Comparison of ENCODE assay signal across 15 cellular contexts in genomic region chr4:148216321-148216720, GRCh38.
DNase-seq lines count a peak whose midpoint lies in the region; ATAC-seq, FAIRE-seq and TF ChIP-seq lines count a peak whose summit lies in the region.
"Had no signal": no experiment of that assay in that cellular context is flagged by ENCODE, and none has a peak within 500 bp of the region (broad histone marks: within the 10 kb centered on the region; RNA-seq: fewer than 3 reads in every experiment).

No MANE protein-coding gene starts in this region.

- H3K79me2 ChIP-seq in HepG2 (ENCODE audit: insufficient read depth, low read length) (no peaks in the 10 kb centered on the region), OCI-LY7 (ENCODE audit: insufficient read depth, low read depth, low read length) (no peaks in the 10 kb centered on the region)

- FAIRE-seq in HepG2 (lab: Jason Lieb, UNC) = no peak

- H3K27ac ChIP-seq in liver (ENCODE audit: low read depth in 1 of 2, low read length in 2 of 2) (peak overlapping the region; percentile 80 to 81), HepG2 (ENCODE audit: extremely low read length, insufficient read depth, low read length) (no peak overlapping the region), OCI-LY7 (ENCODE audit: low read depth, low read length, poor library complexity, severe bottlenecking) (no peak overlapping the region)

- WGBS in liver = 90% methylated on average over 3 of the region's 3 CpGs
- WGBS in HepG2 (ENCODE audit: low lambda C conversion rate) = 15% methylated on average over 3 of the region's 3 CpGs

- peak overlapping the region; percentile 70 to 81 (median 73) for H3K4me3 Mint-ChIP-seq in immature natural killer cell
- H3K4me3 Mint-ChIP-seq: brain had no signal

- no peak overlapping the region for H2AFZ ChIP-seq in HepG2 (ENCODE audit: low read length)
- H2AFZ ChIP-seq in OCI-LY7 (ENCODE audit: low read length) = peak overlapping the region; percentile 35; the same call in 1 of the 2 replicates

- H3K4me1 Mint-ChIP-seq in immature natural killer cell = peaks cover 22 to 34% of the 10 kb centered on the region in 2 donors

- POLR2A ChIA-PET in HepG2 (lab: Yijun Ruan, JAX) = no interaction called here
- POLR2A ChIA-PET in OCI-LY7 (lab: Charles Lee) = interaction anchor here (0.6 to 0.7 kb wide), 2 partner anchors 16 to 261 kb away, joined by 4 read pairs; no protein-coding TSS in a partner anchor

- H3K27me3 ChIP-seq in liver (ENCODE audit: control insufficient read depth in 4 of 4, insufficient read depth in 4 of 4, low read length in 3 of 4) (no peaks in the 10 kb centered on the region), HepG2 (ENCODE audit: control insufficient read depth in 1 of 2, insufficient read depth in 2 of 2, low read length in 2 of 2) (no peaks in the 10 kb centered on the region)
- H3K27me3 ChIP-seq: BE2C, left lung had no signal

- peaks cover 0 to 4% (median 0%) of the 10 kb centered on the region in 3 donors for H3K36me3 Mint-ChIP-seq in immature natural killer cell
- H3K36me3 Mint-ChIP-seq: brain had no signal

- intact Hi-C loops in HepG2 (cut with micrococcal nuclease; ENCODE audit: unreplicated experiment) (no loop called here), OCI-LY7 (cut with micrococcal nuclease; ENCODE audit: unreplicated experiment) (no loop called here)

- H3K9me3 Mint-ChIP-seq in immature natural killer cell = no peaks in the 10 kb centered on the region
- H3K9me3 Mint-ChIP-seq: brain had no signal

- BruUV-seq in HepG2 (replicated peaks; lab: Mats Ljungman, UMichigan) (no TSS peak), OCI-LY7 (replicated peaks; lab: Mats Ljungman, UMichigan) (no TSS peak)

- H3K36me3 ChIP-seq in liver (ENCODE audit: control insufficient read depth in 4 of 4, insufficient read depth in 3 of 4, low read depth in 1 of 4, low read length in 3 of 4) (no peaks in the 10 kb centered on the region), HepG2 (replicated peaks in 1 of 2; ENCODE audit: control insufficient read depth in 1 of 2, insufficient read depth in 2 of 2, low read length in 2 of 2) (no peaks in the 10 kb centered on the region), OCI-LY7 (ENCODE audit: insufficient read depth, low read length) (no peaks in the 10 kb centered on the region)
- H3K36me3 ChIP-seq: BE2C, left lung had no signal

- no peak for DNase-seq in HepG2 (ENCODE audit: low spot score)
- DNase-seq in OCI-LY7 (ENCODE audit: low spot score) = no peak
- DNase-seq in immature natural killer cell = no peak
- DNase-seq in activated gamma-delta T cell (lab: John Stamatoyannopoulos, UW) = no peak
- DNase-seq in stimulated activated CD4-positive, alpha-beta T cell treated with anti-CD3 and anti-CD28 coated beads, Interleukin-1b, Interleukin-23, amount 100 ng/mL, for 48 hours = no peak
- DNase-seq: BE2C, head of caudate nucleus, left lung, NCI-H2227 treated with DMSO at 0.1 percent for 48 hours, PC-3, T1000 had no signal

- TF ChIP-seq EP300 in HepG2 (IDR thresholded peaks at IDR 0.05; ENCODE audit: low read depth in 2 of 2, low read length in 2 of 2) (no peak), HepG2 (CRISPR knock-in tag; IDR thresholded peaks at IDR 0.05; ENCODE audit: borderline replicate concordance) (no peak)

- no peak overlapping the region for H3K9ac ChIP-seq in liver (ENCODE audit: low read depth in 1 of 2, low read length in 2 of 2)
- H3K9ac ChIP-seq in HepG2 (ENCODE audit: insufficient read depth, low read depth, low read length) = no peak overlapping the region

- ATAC-seq in HepG2 (no peak), HG03139 (IDR thresholded peaks at IDR 0.05; ENCODE audit: unreplicated experiment) (no peak), GM21619 (IDR thresholded peaks at IDR 0.05; ENCODE audit: unreplicated experiment) (no peak)
- ATAC-seq: PC-3 had no signal

- no peaks in the 10 kb centered on the region for H4K20me1 ChIP-seq in HepG2 (ENCODE audit: insufficient read depth, low read length)
- no peaks in the 10 kb centered on the region for H4K20me1 ChIP-seq in OCI-LY7 (ENCODE audit: insufficient read depth, low read length)

- TF ChIP-seq CTCF in liver (IDR thresholded peaks at IDR 0.05; ENCODE audit: low read depth, low read length, missing input control) (no peak), HepG2 (CRISPR knock-in tag; IDR thresholded peaks at IDR 0.05) (no peak), OCI-LY7 (conservative IDR thresholded peaks at IDR 0.05; ENCODE audit: low read length) (no peak)

- H3K4me3 ChIP-seq in liver (ENCODE audit: low read depth in 1 of 3, low read length in 3 of 3) (peak overlapping the region in 2 of 3 donors; percentile 52 to 67), HepG2 (replicated peaks in 1 of 3; ENCODE audit: insufficient read depth in 1 of 3, low read depth in 2 of 3, low read length in 3 of 3) (peak overlapping the region in 1 of 3 experiments; percentile 6; a peak in 1 of 6 replicates), OCI-LY7 (ENCODE audit: low read depth, low read length, poor library complexity, severe bottlenecking) (peak overlapping the region; percentile 36)

- TF ChIP-seq POLR2A in HepG2 (IDR thresholded peaks at IDR 0.05; ENCODE audit: insufficient read depth in 1 of 2, low read depth in 2 of 2, low read length in 2 of 2) = no peak

- H3K4me2 ChIP-seq in HepG2 (ENCODE audit: low read depth, low read length) (no peak overlapping the region; the same call in 1 of the 2 replicates), OCI-LY7 (ENCODE audit: low read length) (peak overlapping the region; percentile 60)

- H3K27ac Mint-ChIP-seq in immature natural killer cell = peak overlapping the region; percentile 47 to 92 (median 90)

- in situ Hi-C loops in HepG2 (cut with HindIII; ENCODE audit: extremely low pct_ligation_motif_present, low pct_unique_long_range_greater_than_20kb) = no loop called here

- no peaks in the 10 kb centered on the region for H3K9me2 ChIP-seq in OCI-LY7 (ENCODE audit: insufficient read depth, low read length)

- peaks cover 0 to 17% (median 4%) of the 10 kb centered on the region in 4 donors for H3K4me1 ChIP-seq in liver (ENCODE audit: control insufficient read depth in 4 of 4, insufficient read depth in 4 of 4, low read length in 3 of 4)
- H3K4me1 ChIP-seq in HepG2 (ENCODE audit: insufficient read depth, low read length) = no peaks in the 10 kb centered on the region
- H3K4me1 ChIP-seq in OCI-LY7 (ENCODE audit: insufficient read depth, low read length, poor library complexity, severe bottlenecking) = peaks cover 8% of the 10 kb centered on the region

- CTCF ChIA-PET in HepG2 (lab: Yijun Ruan, JAX; ENCODE audit: low intra/inter-chr PET ratio, low total read pairs) = no interaction called here
- CTCF ChIA-PET in OCI-LY7 (lab: Charles Lee; ENCODE audit: unreplicated experiment) = no interaction called here

- no peaks in the 10 kb centered on the region for H3K9me3 ChIP-seq in liver (ENCODE audit: control insufficient read depth in 4 of 4, low read length in 3 of 4)
- H3K9me3 ChIP-seq in HepG2 (ENCODE audit: low read length) = no peaks in the 10 kb centered on the region
- no peaks in the 10 kb centered on the region for H3K9me3 ChIP-seq in OCI-LY7 (ENCODE audit: low read length)
- H3K9me3 ChIP-seq: BE2C, left lung had no signal

- H3K27me3 Mint-ChIP-seq in immature natural killer cell (ENCODE audit: low read depth in 3 of 3) = peaks cover 0 to 2% (median 0%) of the 10 kb centered on the region in 3 donors
- H3K27me3 Mint-ChIP-seq: brain had no signal

- TF ChIP-seq RAD21 in liver (IDR thresholded peaks at IDR 0.05) = no peak
- no peak for TF ChIP-seq RAD21 in HepG2 (CRISPR knock-in tag; IDR thresholded peaks at IDR 0.05)

TF ChIP-seq in liver, 16 proteins besides CTCF, POLR2A, EP300 and RAD21 (continues in another document):
- no peak for TF ChIP-seq NR2F2 (IDR thresholded peaks at IDR 0.05)
- TF ChIP-seq, protein P1, sequence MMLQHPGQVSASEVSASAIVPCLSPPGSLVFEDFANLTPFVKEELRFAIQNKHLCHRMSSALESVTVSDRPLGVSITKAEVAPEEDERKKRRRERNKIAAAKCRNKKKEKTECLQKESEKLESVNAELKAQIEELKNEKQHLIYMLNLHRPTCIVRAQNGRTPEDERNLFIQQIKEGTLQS (IDR thresholded peaks at IDR 0.05) = no peak
- no peak for TF ChIP-seq FOXA2 (IDR thresholded peaks at IDR 0.05)
- TF ChIP-seq YY1 (IDR thresholded peaks at IDR 0.05) = no peak
- no peak for TF ChIP-seq EGR1 (IDR thresholded peaks at IDR 0.05; ENCODE audit: low read depth in 2 of 2)

TF ChIP-seq in HepG2, 621 proteins besides CTCF, POLR2A, EP300 and RAD21:
- TF ChIP-seq ZNF3 (CRISPR knock-in tag; IDR thresholded peaks at IDR 0.05) (no peak), FOSL1 (CRISPR knock-in tag; IDR thresholded peaks at IDR 0.05; ENCODE audit: borderline replicate concordance) (no peak), NONO (IDR thresholded peaks at IDR 0.05) (no peak), NONO (CRISPR knock-in tag; conservative IDR thresholded peaks at IDR 0.05) (no peak), ZNF432 (CRISPR knock-in tag; IDR thresholded peaks at IDR 0.05; ENCODE audit: borderline replicate concordance) (no peak), EHMT2 (IDR thresholded peaks at IDR 0.05; ENCODE audit: borderline replicate concordance, low read depth, low read length) (no peak), HDAC2 (CRISPR knock-in tag; IDR thresholded peaks at IDR 0.05) (no peak), USF2 (IDR thresholded peaks at IDR 0.05; ENCODE audit: low read depth, low read length) (no peak), USF2 (CRISPR knock-in tag; IDR thresholded peaks at IDR 0.05; ENCODE audit: borderline replicate concordance) (no peak)

Comparison
In these comparisons a context has a peak if more than half of its experiments do, and no peak if none do; other contexts are left out.
1. H3K27ac ChIP-seq: peak in liver (2 of 2); none in HepG2 (single experiment) and OCI-LY7 (single experiment).